Comparison of ENCODE assay signal across 30 cellular contexts in genomic region chr4:41712413-41712812, GRCh38. TPM values are rescaled to one million over a fixed set of nuclear protein-coding genes. Genes with fewer than 3 reads are reported as not detected.
"Had no signal": no experiment of that assay in that cellular context is flagged by ENCODE, and none has a peak within 500 bp of the region (broad histone marks: within the 10 kb centered on the region; RNA-seq: fewer than 3 reads in every experiment).

No MANE protein-coding gene starts in this region.

- H3K9me3 ChIP-seq: colonic mucosa, SJSA1 had no signal

- FAIRE-seq: astrocyte had no signal

- H3K36me3 ChIP-seq: colonic mucosa, SJSA1 had no signal

- H3K4me3 ChIP-seq: colonic mucosa, SJSA1 had no signal

- H3K27me3 ChIP-seq: colonic mucosa, SJSA1 had no signal

- H3K4me1 ChIP-seq: colonic mucosa had no signal

- ATAC-seq: activated CD8-positive, alpha-beta memory T cell treated with anti-CD3 and anti-CD28 coated beads, Interleukin-2, amount 10 ng/mL, durations not matched to agents 7 days and 5 days; Panc1 had no signal

- DNase-seq: activated B cell treated with CpG ODN at 0.5 μM for 24 hours; activated CD4-positive, alpha-beta T cell treated with anti-CD3 and anti-CD28 coated beads for 1 hour; activated CD4-positive, alpha-beta T cell treated with anti-CD3 and anti-CD28 coated beads, Interleukin-2, amount 10 ng/mL, durations not matched to agents 24 days and 14 days; activated CD4-positive, alpha-beta T cell treated with anti-CD3 and anti-CD28 coated beads, Interleukin-2, amount 50 U/mL, for 48 hours; activated CD8-positive, alpha-beta memory T cell treated with anti-CD3 and anti-CD28 coated beads, Interleukin-2, amount 10 ng/mL, durations not matched to agents 7 days and 5 days; activated effector memory CD4-positive, alpha-beta T cell treated with Interleukin-2 at 50 U/mL for 16 hours; activated naive CD4-positive, alpha-beta T cell; activated T-cell treated with anti-CD3 and anti-CD28 coated beads, Interleukin-2, amount 50 U/mL, for 24 hours; amniotic stem cell; caudate nucleus; colonic mucosa; Kasumi-1; MV-4-11; NCI-H1092 treated with DMSO at 0.1 percent for 48 hours; NCI-H1417 treated with DMSO at 0.1 percent for 48 hours; NCI-H1694; NCI-H2029; NCI-H2107; NCI-H2171 treated with DMSO at 0.1 percent for 48 hours; NCI-H345; NCI-H510A; NCI-H526 treated with DMSO at 0.1 percent for 48 hours; RPMI8226; SHP77 had no signal

- H3K27ac ChIP-seq: colonic mucosa, SJSA1 had no signal

RNA-seq across cellular contexts. Expression of gene PHOX2B, which starts 36.1 kb away (rescaled TPM):
- total RNA-seq: activated B cell treated with CpG ODN at 0.5 μM for 24 hours; activated CD4-positive, alpha-beta T cell treated with anti-CD3 and anti-CD28 coated beads, Interleukin-2, amount 10 ng/mL, durations not matched to agents 24 days and 14 days; activated CD8-positive, alpha-beta memory T cell treated with anti-CD3 and anti-CD28 coated beads, Interleukin-2, amount 10 ng/mL, durations not matched to agents 7 days and 5 days; activated T-helper 1 cell treated with anti-CD3 and anti-CD28 coated beads, Interleukin-12 subunit alpha, Interleukin-12 subunit beta, Interleukin-2, Interleukin-4 antibody, amounts not matched to agents 30 ng/mL and 10 ng/mL and 1 ng/mL, durations not matched to agents 14 hours and 24 hours and 36 hours; astrocyte; M059J; OCI-LY7; SJSA1 had no signal
